9 cellular contexts compared by ENCODE assay signal in the genomic region with DNA sequence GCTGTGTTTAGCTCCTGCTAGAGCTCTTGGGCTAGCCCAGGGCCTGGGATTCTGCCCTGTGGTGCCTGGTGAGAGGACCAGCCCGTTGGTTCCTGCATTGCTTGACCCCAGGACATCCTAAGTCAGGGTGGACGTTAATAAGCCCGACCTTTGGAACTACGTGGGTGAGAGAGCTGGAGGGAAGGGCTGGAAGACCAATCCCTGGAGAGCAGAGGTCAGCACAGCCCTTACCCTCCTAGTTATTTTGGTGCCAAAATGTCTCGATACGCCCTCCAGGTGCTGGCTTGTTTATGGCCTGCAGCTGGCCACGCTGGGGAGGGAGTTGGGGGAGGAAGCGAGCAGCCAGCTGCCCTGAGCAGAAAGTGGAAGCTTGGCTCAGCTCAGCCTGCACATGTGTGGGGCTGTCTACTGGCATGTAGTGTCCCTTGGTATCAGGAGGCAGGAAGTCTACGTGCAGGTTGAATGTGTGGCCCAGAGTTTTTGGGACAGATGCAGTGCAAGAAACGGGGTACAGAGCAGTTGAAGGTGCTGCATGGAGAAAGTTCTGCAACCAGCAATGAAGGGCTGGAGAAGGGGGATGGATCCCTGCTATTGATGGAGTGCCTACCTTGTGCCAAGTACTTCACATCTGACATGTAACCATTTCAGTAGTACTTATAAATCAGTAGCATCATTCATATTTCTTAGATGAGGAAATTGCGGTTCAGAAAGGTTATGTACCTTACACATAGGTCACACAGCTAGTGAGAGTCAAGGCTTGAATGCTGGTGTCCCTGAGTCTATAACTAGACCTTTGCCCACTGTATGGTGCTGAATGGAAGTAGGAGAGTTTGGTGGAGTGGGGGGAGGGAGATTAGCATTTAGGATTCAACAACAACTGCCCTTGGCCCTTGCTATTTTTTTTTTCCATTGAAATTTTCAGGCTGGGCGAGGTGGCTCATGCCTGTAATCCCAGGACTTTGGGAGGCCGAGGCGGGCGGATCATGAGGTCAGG. TPM values are rescaled to one million over a fixed set of nuclear protein-coding genes. Genes with fewer than 3 reads are reported as not detected.
DNase-seq lines count a peak whose midpoint lies in the region; ATAC-seq lines count a peak whose summit lies in the region.
"Had no signal": no experiment of that assay in that cellular context is flagged by ENCODE, and none has a peak within 500 bp of the region (broad histone marks: within the 10 kb centered on the region; RNA-seq: fewer than 3 reads in every experiment).

No MANE protein-coding gene starts in this region.

- peak; percentile 35 for DNase-seq in NCI-H146 (lab: John Stamatoyannopoulos, UW)
- no peak for DNase-seq in NCI-H146 treated with DMSO at 0.1 percent for 48 hours (lab: John Stamatoyannopoulos, UW; ENCODE audit: unreplicated experiment)
- peak; percentile 64 to 71 for DNase-seq in SJCRH30
- DNase-seq in memory B cell (ENCODE audit: low spot score in 2 of 2), result peak in 1 of 2 donors; percentile 39
- DNase-seq in NCI-H446 treated with DMSO at 0.1 percent for 48 hours (lab: John Stamatoyannopoulos, UW), result no peak
- DNase-seq in NCI-H2171 (lab: John Stamatoyannopoulos, UW), result no peak
- no peak for DNase-seq in NCI-H526 (lab: John Stamatoyannopoulos, UW)

- no peak overlapping the region for H3K27ac ChIP-seq in SJCRH30

- peak overlapping the region; percentile 12 for H3K27ac Mint-ChIP-seq in memory B cell

- peaks cover 58% of the 10 kb centered on the region for H3K4me1 Mint-ChIP-seq in memory B cell

- ATAC-seq in HG02798 (IDR thresholded peaks at IDR 0.05; ENCODE audit: poor library complexity, unreplicated experiment), result peak; percentile 61
- ATAC-seq in memory B cell (ENCODE audit: low read depth), result peak; percentile 58

- H3K36me3 Mint-ChIP-seq in memory B cell, result peaks cover 5% of the 10 kb centered on the region

- no peaks in the 10 kb centered on the region for H3K27me3 Mint-ChIP-seq in memory B cell

- H3K27me3 ChIP-seq in SJCRH30, result no peaks in the 10 kb centered on the region

- no peaks in the 10 kb centered on the region for H3K9me3 Mint-ChIP-seq in memory B cell

- H3K4me3 ChIP-seq in SJCRH30, result no peak overlapping the region

- H3K9me3 ChIP-seq in SJCRH30 (replicated peaks), result no peaks in the 10 kb centered on the region

- H3K36me3 ChIP-seq in SJCRH30, result no peaks in the 10 kb centered on the region

- peaks cover 20% of the 10 kb centered on the region for H3K4me1 ChIP-seq in SJCRH30

- H3K4me3 Mint-ChIP-seq in memory B cell, result peak overlapping the region; percentile 48

RNA-seq across cellular contexts. Expression of a gene that starts 5.0 kb away (rescaled TPM):
- 21.6 and 28.2 TPM in 2 replicates for total RNA-seq in SJCRH30 (2014; rRNA removed; shearing (Covaris generic))

RNA-seq across cellular contexts. Expression of a gene that starts 41.7 kb away (rescaled TPM):
- not detected in 2 replicates for total RNA-seq in SJCRH30 (2014; rRNA removed; shearing (Covaris generic))
- total RNA-seq: fibroblast of lung had no signal

Comparison
In these comparisons a context has a peak if more than half of its experiments do, and no peak if none do; other contexts are left out.
1. DNase-seq: peak in NCI-H146 (single experiment) and SJCRH30 (2 of 2); none in NCI-H146 treated with DMSO at 0.1 percent for 48 hours (single experiment), NCI-H446 treated with DMSO at 0.1 percent for 48 hours (single experiment), NCI-H2171 (single experiment) and NCI-H526 (0 of 2).